In the genomic region with DNA sequence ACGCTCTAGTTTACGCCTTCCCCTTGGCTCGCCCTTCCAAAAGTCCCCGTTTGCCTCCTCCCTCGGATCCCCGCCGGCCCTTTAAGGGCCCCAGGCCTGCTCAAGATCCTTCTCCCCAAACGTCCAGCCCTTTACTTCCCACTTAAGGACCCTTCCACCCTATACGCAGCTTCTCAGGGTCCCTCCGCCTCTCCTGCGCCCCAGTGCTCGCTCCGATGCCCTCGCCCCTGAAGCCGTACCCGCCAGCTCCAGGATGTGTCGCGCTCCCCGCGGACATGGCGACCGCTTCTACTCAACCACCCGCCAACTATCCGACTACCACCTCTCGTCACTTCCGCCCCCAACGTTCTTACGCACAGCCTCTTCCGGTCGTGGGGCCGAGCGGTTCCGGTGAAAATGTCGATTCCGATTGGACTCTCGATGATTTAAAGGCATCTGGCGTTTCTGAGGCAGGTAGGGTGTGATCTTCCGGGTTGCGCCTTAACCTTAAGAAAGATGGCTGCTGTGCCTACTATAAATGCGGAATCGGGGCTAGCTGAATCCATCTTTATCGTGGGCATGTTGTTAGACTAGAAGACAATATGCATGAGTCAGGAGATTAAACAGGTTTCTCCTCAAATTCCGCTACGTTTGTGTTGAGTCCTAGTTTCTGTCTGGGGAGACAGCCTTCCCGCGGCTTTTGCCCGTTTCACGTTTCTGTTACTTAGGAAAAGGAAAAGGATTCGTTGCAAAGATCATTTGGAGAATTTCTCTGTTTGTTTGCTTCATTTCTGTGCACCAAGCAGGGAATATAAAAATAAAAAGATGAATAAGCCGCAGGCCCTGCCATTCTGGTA, we compare ENCODE assay signal across 8 cellular contexts. TPM values are rescaled to one million over a fixed set of nuclear protein-coding genes. Genes with fewer than 3 reads are reported as not detected.
DNase-seq lines count a peak whose midpoint lies in the region; ATAC-seq and TF ChIP-seq lines count a peak whose summit lies in the region.

KHDC4 (minus strand) TSS at position 317 of the 836 bp plus-strand sequence; CDS start at position 277, 40 bp downstream.

- TF ChIP-seq CTCF in GM23338 (conservative IDR thresholded peaks at IDR 0.05; ENCODE audit: low read depth in 2 of 2): 0 out of 4 replicates have a peak, but pooled peaks of 1 of the 2 experiments have one; percentile 5
- TF ChIP-seq CTCF in natural killer cell (IDR thresholded peaks at IDR 0.05): peak; percentile 21

- peak; percentile 93 for ATAC-seq in GM23338
- peak; percentile 92 to 98 (median 93) for ATAC-seq in natural killer cell
- peak; percentile 98 for ATAC-seq in stimulated activated naive CD8-positive, alpha-beta T cell treated with anti-CD3 and anti-CD28 coated beads, Interleukin-15, Interleukin-2, amounts not matched to agents 100 U/mL and 50 U/mL, for 24 hours

- H3K27ac ChIP-seq in GM23338 (ENCODE audit: low read depth): peak within 1 kb of the TSS; percentile 92

- H3K79me2 ChIP-seq in GM23338 (replicated peaks; ENCODE audit: insufficient read depth): peaks cover 48% of the 10 kb centered on the region

- H3K4me3 ChIP-seq in GM23338: peak within 1 kb of the TSS; percentile 81

- H3K4me1 Mint-ChIP-seq in GM23338 (peaks cover 12% of the 10 kb centered on the region; the same call in 2 of the 3 replicates), natural killer cell (peaks cover 19 to 21% of the 10 kb centered on the region in 2 donors)

- H3K4me2 ChIP-seq in GM23338: peak within 1 kb of the TSS; percentile 94

- H3K27me3 Mint-ChIP-seq in GM23338 (ENCODE audit: insufficient read depth, low read depth, poor library complexity) (peaks cover 6% of the 10 kb centered on the region), natural killer cell (ENCODE audit: low read depth in 2 of 2) (no peaks in the 10 kb centered on the region)

- H3F3A ChIP-seq in GM23338 (replicated peaks; ENCODE audit: low read depth): peaks cover 9% of the 10 kb centered on the region

- peaks cover 37% of the 10 kb centered on the region for H3K36me3 ChIP-seq in GM23338 (ENCODE audit: insufficient read depth)

- no peaks in the 10 kb centered on the region for H3K9me3 Mint-ChIP-seq in GM23338
- H3K9me3 Mint-ChIP-seq in natural killer cell: no peaks in the 10 kb centered on the region

- H2AFZ ChIP-seq in GM23338: peak within 1 kb of the TSS; percentile 6; the same call in 1 of the 2 replicates

- H3K4me3 Mint-ChIP-seq in GM23338 (no peak within 1 kb of the TSS), natural killer cell (no peak within 1 kb of the TSS)

- peaks cover 16% of the 10 kb centered on the region for H3K4me1 ChIP-seq in GM23338 (ENCODE audit: insufficient read depth)

- no peaks in the 10 kb centered on the region for H3K27me3 ChIP-seq in GM23338 (ENCODE audit: insufficient read depth)

- peaks cover 35% of the 10 kb centered on the region for H4K20me1 ChIP-seq in GM23338 (replicated peaks; ENCODE audit: insufficient read depth)

- H3K36me3 Mint-ChIP-seq in GM23338 (ENCODE audit: low read depth) (peaks cover 4% of the 10 kb centered on the region), natural killer cell (peaks cover 3% of the 10 kb centered on the region)

- H3K27ac Mint-ChIP-seq in GM23338 (no peak within 1 kb of the TSS), natural killer cell (no peak within 1 kb of the TSS)

- intact Hi-C loops in natural killer cell (cut with micrococcal nuclease): loop anchor here (1.0 to 2.0 kb wide), 3 partner anchors 23 to 74 kb away; partner anchors contain the start of gene RIT1

- DNase-seq in EL (peak; percentile 99), GM23338 (ENCODE audit: low spot score) (peak; percentile 99), LHCN-M2 (ENCODE audit: low read depth) (peak; percentile 99), RPMI8226 (peak; percentile 99), fibroblast of peridontal ligament (ENCODE audit: extremely low read depth) (peak; percentile 99), natural killer cell (peak; percentile 91)
- DNase-seq in activated T-helper 1 cell treated with anti-CD3 and anti-CD28 coated beads, Interleukin-2, amount 50 U/mL, for 16 hours (ENCODE audit: low read depth in 1 of 2, low spot score in 1 of 2): peak; percentile 84 to 91
- peak; percentile 91 for DNase-seq in stimulated activated naive CD8-positive, alpha-beta T cell treated with anti-CD3 and anti-CD28 coated beads, Interleukin-15, Interleukin-2, amounts not matched to agents 100 U/mL and 50 U/mL, for 24 hours

- no peaks in the 10 kb centered on the region for H3K9me2 ChIP-seq in GM23338 (ENCODE audit: insufficient read depth)

TF ChIP-seq in GM23338, 12 proteins besides CTCF, POLR2A, EP300 and RAD21 (continues in another document):
- peak; percentile 99 for TF ChIP-seq POLR2AphosphoS5 (IDR thresholded peaks at IDR 0.05; ENCODE audit: low read depth)
- no peak for TF ChIP-seq REST (IDR thresholded peaks at IDR 0.05; ENCODE audit: unreplicated experiment)
- TF ChIP-seq ETS1 (IDR thresholded peaks at IDR 0.05): peak; percentile 97

RNA-seq across cellular contexts. Expression of gene KHDC4, which starts in this region (rescaled TPM):
- 56.0 and 57.7 TPM in 2 replicates for total RNA-seq in GM23338 (2014; rRNA removed; shearing (Covaris generic))
- 41.2 and 47.1 TPM in 2 replicates for polyA plus RNA-seq in GM23338 (2016; fragmentation: Nextera tagmentation; extraction: Ambion mirVana)
- total RNA-seq in LHCN-M2 (2014; rRNA removed) (29.6 and 30.3 TPM in 2 replicates), natural killer cell (100 to 1,000 TPM in 1 of 3 donors, 10 to 100 TPM in 2; 61.9 to 101 (median 85.9) TPM)
- polyA plus RNA-seq in LHCN-M2 (2012): 11.4 TPM

Comparison
In these comparisons a context has a peak if more than half of its experiments do, and no peak if none do; other contexts are left out.
1. Peak in every context shown above with its lines: DNase-seq, ATAC-seq, H3K4me3 ChIP-seq and H3K27ac ChIP-seq.